Comparison of ENCODE assay signal across 9 cellular contexts in genomic region chr7:22563621-22564241, GRCh38.
DNase-seq lines count a peak whose midpoint lies in the region; ATAC-seq lines count a peak whose summit lies in the region.
"Had no signal": no experiment of that assay in that cellular context is flagged by ENCODE, and none has a peak within 500 bp of the region (broad histone marks: within the 10 kb centered on the region; RNA-seq: fewer than 3 reads in every experiment).

No MANE protein-coding gene starts in this region.

- peak; percentile 24 for ATAC-seq in HG03354 (IDR thresholded peaks at IDR 0.05; ENCODE audit: poor library complexity, severe bottlenecking, unreplicated experiment)
- ATAC-seq in activated T-helper 17 cell treated with anti-CD3 and anti-CD28 coated beads, Interleukin-2, amount 50 U/mL, for 72 hours (replicated peaks), result peak; percentile 77
- ATAC-seq in memory B cell (ENCODE audit: low read depth), result no peak
- ATAC-seq in HG02970 (IDR thresholded peaks at IDR 0.05; ENCODE audit: low FRiP score, unreplicated experiment), result no peak

- H3K9me3 Mint-ChIP-seq in activated T-helper 17 cell treated with anti-CD3 and anti-CD28 coated beads, Interleukin-2, amount 50 U/mL, for 72 hours, result no peaks in the 10 kb centered on the region
- H3K9me3 Mint-ChIP-seq in memory B cell, result no peaks in the 10 kb centered on the region
- H3K9me3 Mint-ChIP-seq: nephron had no signal

- H3K36me3 Mint-ChIP-seq in activated T-helper 17 cell treated with anti-CD3 and anti-CD28 coated beads, Interleukin-2, amount 50 U/mL, for 72 hours (ENCODE audit: low read depth), result no peaks in the 10 kb centered on the region
- H3K36me3 Mint-ChIP-seq in memory B cell, result no peaks in the 10 kb centered on the region

- H3K27me3 Mint-ChIP-seq in activated T-helper 17 cell treated with anti-CD3 and anti-CD28 coated beads, Interleukin-2, amount 50 U/mL, for 72 hours, result peaks cover 35% of the 10 kb centered on the region
- H3K27me3 Mint-ChIP-seq in memory B cell, result no peaks in the 10 kb centered on the region

- H3K27ac Mint-ChIP-seq in activated T-helper 17 cell treated with anti-CD3 and anti-CD28 coated beads, Interleukin-2, amount 50 U/mL, for 72 hours, result no peak overlapping the region
- H3K27ac Mint-ChIP-seq in memory B cell, result peak overlapping the region; percentile 0

- DNase-seq in NK-92 treated with Interleukin-12 subunit alpha and Interleukin-12 subunit beta, amount 100 ng/mL, for 24 hours (lab: John Stamatoyannopoulos, UW), result peak; percentile 36
- no peak for DNase-seq in NK-92 (lab: John Stamatoyannopoulos, UW; ENCODE audit: unreplicated experiment)
- DNase-seq in memory B cell (ENCODE audit: low spot score in 2 of 2), result no peak
- DNase-seq in HuH-7 (ENCODE audit: low spot score), result no peak
- DNase-seq in NCI-H226, result no peak

- H3K4me3 Mint-ChIP-seq in activated T-helper 17 cell treated with anti-CD3 and anti-CD28 coated beads, Interleukin-2, amount 50 U/mL, for 72 hours, result peak overlapping the region; percentile 72
- H3K4me3 Mint-ChIP-seq in memory B cell, result peak overlapping the region; percentile 39

- peaks cover 28% of the 10 kb centered on the region for H3K4me1 Mint-ChIP-seq in activated T-helper 17 cell treated with anti-CD3 and anti-CD28 coated beads, Interleukin-2, amount 50 U/mL, for 72 hours
- peaks cover 42% of the 10 kb centered on the region for H3K4me1 Mint-ChIP-seq in memory B cell

Comparison
In these comparisons a context has a peak if more than half of its experiments do, and no peak if none do; other contexts are left out.
1. ATAC-seq: peak in HG03354 (single experiment) and activated T-helper 17 cell treated with anti-CD3 and anti-CD28 coated beads, Interleukin-2, amount 50 U/mL, for 72 hours (single experiment); none in memory B cell (single experiment) and HG02970 (single experiment).